In the genomic region with DNA sequence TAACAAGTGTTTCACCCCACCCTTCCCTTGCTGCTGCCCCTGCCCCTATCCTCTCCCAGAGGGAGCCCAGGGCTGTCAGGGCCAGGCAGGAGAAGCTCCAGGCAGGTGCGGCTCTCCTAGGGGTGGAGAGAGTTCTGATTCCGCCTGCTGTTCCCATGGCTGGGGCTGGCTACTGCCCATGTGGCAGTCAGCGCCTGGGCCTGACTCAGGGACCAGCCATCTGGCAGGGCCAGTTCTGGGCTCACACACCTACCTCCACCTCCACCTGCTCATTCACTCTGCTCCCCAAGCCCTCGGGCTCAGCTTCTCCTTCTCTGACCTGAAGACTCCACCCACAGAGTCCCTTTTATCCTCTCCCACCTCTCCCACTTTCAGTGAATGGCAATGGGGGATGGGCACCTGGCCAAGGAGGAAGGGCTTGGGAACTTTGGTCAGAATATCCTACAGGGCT, we compare ENCODE assay signal across 1 cellular context.
TF ChIP-seq lines count a peak whose summit lies in the region.

No MANE protein-coding gene starts in this region.

TF ChIP-seq in H1, 55 proteins besides CTCF, POLR2A, EP300 and RAD21:
- TF ChIP-seq, protein P1, sequence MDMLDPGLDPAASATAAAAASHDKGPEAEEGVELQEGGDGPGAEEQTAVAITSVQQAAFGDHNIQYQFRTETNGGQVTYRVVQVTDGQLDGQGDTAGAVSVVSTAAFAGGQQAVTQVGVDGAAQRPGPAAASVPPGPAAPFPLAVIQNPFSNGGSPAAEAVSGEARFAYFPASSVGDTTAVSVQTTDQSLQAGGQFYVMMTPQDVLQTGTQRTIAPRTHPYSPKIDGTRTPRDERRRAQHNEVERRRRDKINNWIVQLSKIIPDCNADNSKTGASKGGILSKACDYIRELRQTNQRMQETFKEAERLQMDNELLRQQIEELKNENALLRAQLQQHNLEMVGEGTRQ (IDR thresholded peaks at IDR 0.05; ENCODE audit: low read length): no peak
- no peak for TF ChIP-seq MAFK (IDR thresholded peaks at IDR 0.05; ENCODE audit: low read depth, low read length)
- TF ChIP-seq RBBP5 (IDR thresholded peaks at IDR 0.05; ENCODE audit: borderline replicate concordance, low read depth, low read length): no peak
- TF ChIP-seq SIRT6 (IDR thresholded peaks at IDR 0.05; ENCODE audit: low read length): no peak
- TF ChIP-seq SP2 (IDR thresholded peaks at IDR 0.05; ENCODE audit: low read length): no peak
- no peak for TF ChIP-seq SAP30 (IDR thresholded peaks at IDR 0.05; ENCODE audit: insufficient read depth, insufficient replicate concordance, low read length)
- no peak for TF ChIP-seq EGR1 (IDR thresholded peaks at IDR 0.05; ENCODE audit: borderline replicate concordance, low read depth, low read length)
- no peak for TF ChIP-seq BCL11A (IDR thresholded peaks at IDR 0.05; ENCODE audit: low read depth in 2 of 2, low read length in 2 of 2)
- no peak for TF ChIP-seq TAF1 (IDR thresholded peaks at IDR 0.05; ENCODE audit: low read depth, low read length)
- no peak for TF ChIP-seq SIN3A (conservative IDR thresholded peaks at IDR 0.05 in 1 of 2, IDR thresholded peaks at IDR 0.05 in 1 of 2; ENCODE audit: low read depth in 1 of 2, low read length in 2 of 2)
- TF ChIP-seq CBX5 (IDR thresholded peaks at IDR 0.05; ENCODE audit: low read depth, low read length): no peak
- TF ChIP-seq HDAC2 (IDR thresholded peaks at IDR 0.05; ENCODE audit: borderline replicate concordance in 1 of 2, low read depth in 2 of 2, low read length in 2 of 2): no peak
- no peak for TF ChIP-seq CEBPB (IDR thresholded peaks at IDR 0.05; ENCODE audit: low read depth, low read length)
- no peak for TF ChIP-seq GTF2F1 (IDR thresholded peaks at IDR 0.05; ENCODE audit: borderline replicate concordance, low read depth, low read length)
- no peak for TF ChIP-seq CREB1 (IDR thresholded peaks at IDR 0.05)
- no peak for TF ChIP-seq EZH2 (IDR thresholded peaks at IDR 0.05; ENCODE audit: low read depth, low read length, severe bottlenecking)
